Comparison of ENCODE assay signal across 20 cellular contexts in the genomic region with DNA sequence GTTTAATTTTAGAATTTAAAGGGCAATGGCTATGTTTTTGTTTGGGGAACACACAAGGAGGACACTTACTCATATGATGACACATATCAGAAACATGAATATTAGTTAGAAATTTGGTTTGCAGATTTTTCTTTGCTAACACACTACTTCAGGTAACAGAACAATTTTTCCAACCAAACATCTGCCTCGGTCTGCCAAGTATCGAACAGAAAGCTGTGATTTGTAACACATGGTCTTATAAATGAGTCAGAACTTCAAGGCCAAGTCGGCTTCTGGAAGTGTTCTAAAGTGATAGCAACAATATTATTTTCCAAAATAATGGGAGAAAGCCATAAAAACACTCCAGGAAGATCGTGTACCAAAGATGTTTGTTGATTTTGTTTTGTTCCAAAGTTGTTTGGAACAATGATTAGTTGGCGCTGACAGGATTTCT.
DNase-seq lines count a peak whose midpoint lies in the region; ATAC-seq and FAIRE-seq lines count a peak whose summit lies in the region.
"Had no signal": no experiment of that assay in that cellular context is flagged by ENCODE, and none has a peak within 500 bp of the region (broad histone marks: within the 10 kb centered on the region; RNA-seq: fewer than 3 reads in every experiment).

No MANE protein-coding gene starts in this region.

- no peak for ATAC-seq in HG03135 (IDR thresholded peaks at IDR 0.05; ENCODE audit: unreplicated experiment)
- ATAC-seq: heart left ventricle, Panc1, T-cell had no signal

- H3K36me3 ChIP-seq in ACC112 (ENCODE audit: insufficient read depth, low read length), result no peaks in the 10 kb centered on the region
- H3K36me3 ChIP-seq: heart left ventricle had no signal

- H3K4me3 ChIP-seq in ACC112 (ENCODE audit: low read depth, low read length), result peak overlapping the region; percentile 55
- H3K4me3 ChIP-seq: heart left ventricle had no signal

- peak overlapping the region; percentile 76 for H3K27ac ChIP-seq in ACC112 (ENCODE audit: low read depth, low read length)
- H3K27ac ChIP-seq: heart left ventricle had no signal

- peaks cover 27% of the 10 kb centered on the region for H3K4me1 ChIP-seq in ACC112 (ENCODE audit: control insufficient read depth, insufficient read depth, low read length, unreplicated experiment)
- H3K4me1 ChIP-seq: heart left ventricle had no signal

- no peaks in the 10 kb centered on the region for H3K79me2 ChIP-seq in ACC112 (ENCODE audit: control insufficient read depth, insufficient read depth, low read length, unreplicated experiment)

- FAIRE-seq in endometrium (lab: Jason Lieb, UNC), result peak; percentile 95
- FAIRE-seq: G401.6 had no signal

- DNase-seq in M059J (ENCODE audit: low read depth) (peak; percentile 34), myocyte (ENCODE audit: low read depth) (peak; percentile 7), GM19238 (ENCODE audit: insufficient read length, low spot score) (no peak), UCSD-AML1 (lab: John Stamatoyannopoulos, UW; ENCODE audit: unreplicated experiment) (no peak), cortex of kidney (lab: John Stamatoyannopoulos, UW) (no peak)
- DNase-seq: 8988T; activated B cell treated with CpG ODN at 0.5 μM for 24 hours; activated effector memory CD4-positive, alpha-beta T cell treated with Interleukin-2 at 50 U/mL for 16 hours; CD4-positive, alpha-beta memory T cell; effector CD8-positive, alpha-beta T cell; heart left ventricle; MM.1S; NCI-H2081; posterior cingulate gyrus; T-cell had no signal

- peak overlapping the region; percentile 66 for H2AFZ ChIP-seq in ACC112 (ENCODE audit: low read length, unreplicated experiment)

- no peaks in the 10 kb centered on the region for H3K27me3 ChIP-seq in ACC112 (ENCODE audit: insufficient read depth, low read length)

Comparison
In these comparisons a context has a peak if more than half of its experiments do, and no peak if none do; other contexts are left out.
1. DNase-seq: peak in M059J (single experiment) and myocyte (single experiment); none in GM19238 (single experiment), UCSD-AML1 (single experiment) and cortex of kidney (single experiment).